In the genomic region with DNA sequence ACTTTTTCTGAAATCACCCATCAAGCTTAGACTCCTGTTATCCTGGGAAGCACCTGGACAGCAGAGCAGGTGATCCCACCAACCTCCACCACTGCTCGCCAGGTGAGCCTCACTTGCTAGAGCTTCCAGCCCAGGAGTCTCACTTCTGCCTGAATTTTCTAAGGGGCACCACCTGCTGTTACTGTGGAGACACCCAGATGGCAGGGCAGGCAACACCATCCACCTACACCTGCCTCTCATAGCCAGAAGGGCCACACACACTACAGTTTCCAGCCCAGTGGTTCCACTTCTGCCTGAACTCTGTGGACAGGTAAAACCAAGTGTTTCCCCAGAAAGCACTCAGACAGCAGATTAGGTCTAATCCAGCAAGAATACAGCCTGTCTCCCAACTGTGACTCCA, we compare ENCODE assay signal across 28 cellular contexts.
"Had no signal": no experiment of that assay in that cellular context is flagged by ENCODE, and none has a peak within 500 bp of the region (broad histone marks: within the 10 kb centered on the region; RNA-seq: fewer than 3 reads in every experiment).

No MANE protein-coding gene starts in this region.

- DNase-seq: activated CD4-positive, alpha-beta memory T cell treated with anti-CD3 and anti-CD28 coated beads for 36 hours; activated CD4-positive, alpha-beta T cell treated with anti-CD3 and anti-CD28 coated beads for 36 hours; activated CD4-positive, alpha-beta T cell treated with anti-CD3 and anti-CD28 coated beads, Interleukin-2, amount 10 ng/mL, durations not matched to agents 24 days and 14 days; activated CD4-positive, CD25-positive, alpha-beta regulatory T cell; activated CD4-positive, CD25-positive, alpha-beta regulatory T cell treated with anti-CD3 and anti-CD28 coated beads, Interleukin-2, amount 50 U/mL, for 72 hours; activated CD8-positive, alpha-beta memory T cell treated with anti-CD3 and anti-CD28 coated beads, Interleukin-2, amount 10 ng/mL, durations not matched to agents 7 days and 5 days; activated CD8-positive, alpha-beta memory T cell treated with anti-CD3 and anti-CD28 coated beads, Interleukin-2, amount 50 U/mL, for 4 hours; activated CD8-positive, alpha-beta T cell treated with anti-CD3 and anti-CD28 coated beads, Interleukin-2, amount 10 ng/mL, durations not matched to agents 7 days and 5 days; activated effector memory CD4-positive, alpha-beta T cell treated with anti-CD3 and anti-CD28 coated beads, Interleukin-2, amount 50 U/mL, for 16 hours; activated naive CD4-positive, alpha-beta T cell treated with anti-CD3 and anti-CD28 coated beads, Interleukin-2, amount 10 ng/mL, durations not matched to agents 7 days and 5 days; activated naive CD8-positive, alpha-beta T cell treated with anti-CD3 and anti-CD28 coated beads, Interleukin-2, amount 10 ng/mL, durations not matched to agents 7 days and 5 days; activated T-cell treated with anti-CD3 and anti-CD28 coated beads, Interleukin-2, amount 50 U/mL, for 1 hour; activated T-cell treated with anti-CD3 and anti-CD28 coated beads, Interleukin-2, amount 50 U/mL, for 48 hours; central memory CD4-positive, alpha-beta T cell; cerebellar nuclear complex; dorsolateral prefrontal cortex; effector memory CD4-positive, alpha-beta T cell; endodermal cell; foreskin fibroblast; head of caudate nucleus; hippocampal formation; T1000 had no signal

- H3K36me3 ChIP-seq: ascending aorta, breast epithelium, cardiac muscle cell had no signal

- H3K27ac ChIP-seq: ascending aorta, breast epithelium, cardiac muscle cell, coronary artery, dorsolateral prefrontal cortex had no signal

- ATAC-seq: activated CD4-positive, alpha-beta T cell treated with anti-CD3 and anti-CD28 coated beads for 36 hours; activated CD8-positive, alpha-beta memory T cell treated with anti-CD3 and anti-CD28 coated beads, Interleukin-2, amount 10 ng/mL, durations not matched to agents 7 days and 5 days; activated CD8-positive, alpha-beta T cell treated with anti-CD3 and anti-CD28 coated beads, Interleukin-2, amount 10 ng/mL, durations not matched to agents 7 days and 5 days; activated naive CD4-positive, alpha-beta T cell treated with anti-CD3 and anti-CD28 coated beads, Interleukin-2, amount 50 U/mL, for 72 hours; esophagus mucosa had no signal

- H3K4me3 ChIP-seq: ascending aorta, breast epithelium, cardiac muscle cell, coronary artery, dorsolateral prefrontal cortex had no signal

- H3K27me3 ChIP-seq: ascending aorta, breast epithelium, cardiac muscle cell, dorsolateral prefrontal cortex had no signal

- H3K4me1 ChIP-seq: ascending aorta, breast epithelium had no signal

- H3K9me3 ChIP-seq: ascending aorta, breast epithelium had no signal
